In genomic region chr10:71766717-71767419, GRCh38 we compare ENCODE assay signal across 8 cellular contexts. TPM values are rescaled to one million over a fixed set of nuclear protein-coding genes. Genes with fewer than 3 reads are reported as not detected.
DNase-seq lines count a peak whose midpoint lies in the region; ATAC-seq, FAIRE-seq and TF ChIP-seq lines count a peak whose summit lies in the region.

No MANE protein-coding gene starts in this region.

- no peaks in the 10 kb centered on the region for H3K9me3 ChIP-seq in GM12878 (replicated peaks; ENCODE audit: control insufficient read depth, insufficient read depth, low read length)

- TF ChIP-seq POLR2A in GM12878 (IDR thresholded peaks at IDR 0.05; ENCODE audit: low read depth, low read length), result no peak

- H3K9ac ChIP-seq in GM12878 (ENCODE audit: control insufficient read depth, insufficient read depth, low read length), result no peak overlapping the region

- no peak overlapping the region for H3K27ac ChIP-seq in GM12878 (ENCODE audit: control insufficient read depth, insufficient read depth)
- no peak overlapping the region for H3K27ac ChIP-seq in GM23338 (ENCODE audit: low read depth)

- BruUV-seq in GM12878 (replicated peaks; lab: Mats Ljungman, UMichigan), result no TSS peak

- ATAC-seq in GM12878 (peak; percentile 12), GM23338 (no peak)

- POLR2A ChIA-PET in GM12878 (lab: Charles Lee), result interaction anchor here (0.6 to 1.7 kb wide), 9 partner anchors 9 to 448 kb away, joined by 3 to 7 read pairs (median 3); partner anchors contain the start of genes PSAP and SLC29A3

- no peaks in the 10 kb centered on the region for H4K20me1 ChIP-seq in GM12878 (ENCODE audit: control insufficient read depth, insufficient read depth)
- H4K20me1 ChIP-seq in GM23338 (replicated peaks; ENCODE audit: insufficient read depth), result no peaks in the 10 kb centered on the region

- H3K27me3 ChIP-seq in GM12878 (replicated peaks in 1 of 2; ENCODE audit: control insufficient read depth in 2 of 2, insufficient read depth in 2 of 2, low read length in 1 of 2) (no peaks in the 10 kb centered on the region), GM23338 (ENCODE audit: insufficient read depth) (no peaks in the 10 kb centered on the region)

- no peaks in the 10 kb centered on the region for H3K36me3 Mint-ChIP-seq in GM23338 (ENCODE audit: low read depth)

- TF ChIP-seq CTCF in GM12878 (IDR thresholded peaks at IDR 0.05 in 2 of 3, conservative IDR thresholded peaks at IDR 0.05 in 1 of 3; ENCODE audit: control insufficient read depth in 2 of 3, extremely low read depth in 1 of 3, insufficient read depth in 1 of 3, low read depth in 3 of 3, low read length in 3 of 3), result no peak
- no peak for TF ChIP-seq CTCF in GM23338 (conservative IDR thresholded peaks at IDR 0.05; ENCODE audit: low read depth in 2 of 2)

- TF ChIP-seq EP300 in GM12878 (IDR thresholded peaks at IDR 0.05; ENCODE audit: borderline replicate concordance in 1 of 2, control insufficient read depth in 1 of 2, low read depth in 2 of 2, low read length in 2 of 2), result no peak

- SMC1A ChIA-PET in GM12878 (lab: Charles Lee; ENCODE audit: uncharacterized antibody, unreplicated experiment), result interaction anchor here (1.0 to 4.6 kb wide), 8 partner anchors 9 to 129 kb away, joined by 3 to 33 read pairs (median 6); no protein-coding TSS in a partner anchor

- in situ Hi-C loops in GM12878 (cut with MboI), result no loop called here

- DNase-seq in AG08396 (ENCODE audit: low spot score) (peak; percentile 90), HTR-8/SVneo (ENCODE audit: insufficient read length, low spot score) (peak; percentile 88), GM12878 (ENCODE audit: low read depth, low spot score) (no peak), kidney tubule cell (ENCODE audit: low spot score) (peak; percentile 98), stromal cell of bone marrow (ENCODE audit: low read depth) (peak; percentile 67), GM23338 (ENCODE audit: low spot score) (no peak), SHP77 treated with DMSO at 0.1 percent for 48 hours (lab: John Stamatoyannopoulos, UW) (no peak), NOMO-1 (lab: John Stamatoyannopoulos, UW; ENCODE audit: unreplicated experiment in 2 of 2) (no peak)

- no peak for TF ChIP-seq RAD21 in GM12878 (IDR thresholded peaks at IDR 0.05; ENCODE audit: insufficient read depth, low read depth, low read length)

- H3K4me3 Mint-ChIP-seq in GM23338, result no peak overlapping the region

- H3K4me3 ChIP-seq in GM12878 (no peak overlapping the region), GM23338 (no peak overlapping the region)

- H3K4me2 ChIP-seq in GM12878 (ENCODE audit: control insufficient read depth, insufficient read depth) (no peak overlapping the region), GM23338 (no peak overlapping the region)

- no peak overlapping the region for H3K27ac Mint-ChIP-seq in GM23338

- intact Hi-C loops in GM12878 (cut with micrococcal nuclease; ENCODE audit: unreplicated experiment), result no loop called here

- 53% methylated on average over 10 of the region's 10 CpGs for WGBS in GM12878 (ENCODE audit: insufficient coverage, insufficient replicate concordance, low lambda C conversion rate, missing lambda C conversion rate)

- H3K36me3 ChIP-seq in GM12878 (ENCODE audit: control insufficient read depth in 2 of 2, insufficient read depth in 2 of 2, low read length in 1 of 2) (no peaks in the 10 kb centered on the region; a peak in 1 of 4 replicates), GM23338 (ENCODE audit: insufficient read depth) (no peaks in the 10 kb centered on the region)

- H3F3A ChIP-seq in GM23338 (replicated peaks; ENCODE audit: low read depth), result no peaks in the 10 kb centered on the region

- RAD21 ChIA-PET in GM12878 (lab: Charles Lee; ENCODE audit: unreplicated experiment), result interaction anchor here (0.8 to 4.0 kb wide), 7 partner anchors 9 to 130 kb away, joined by 3 to 53 read pairs (median 4); no protein-coding TSS in a partner anchor

- H3K9me3 Mint-ChIP-seq in GM23338, result no peaks in the 10 kb centered on the region; the same call in 2 of the 3 replicates

- H3K79me2 ChIP-seq in GM12878 (ENCODE audit: control insufficient read depth, insufficient read depth, low read length) (peaks cover 15% of the 10 kb centered on the region), GM23338 (replicated peaks; ENCODE audit: insufficient read depth) (no peaks in the 10 kb centered on the region)

- peaks cover 6% of the 10 kb centered on the region for H3K27me3 Mint-ChIP-seq in GM23338 (ENCODE audit: insufficient read depth, low read depth, poor library complexity)

- H3K9me2 ChIP-seq in GM23338 (ENCODE audit: insufficient read depth), result no peaks in the 10 kb centered on the region

- H2AFZ ChIP-seq in GM12878 (ENCODE audit: control insufficient read depth, low read depth, low read length), result no peak overlapping the region
- no peak overlapping the region for H2AFZ ChIP-seq in GM23338

- FAIRE-seq in HTR-8/SVneo (lab: Jason Lieb, UNC), result peak; percentile 97
- no peak for FAIRE-seq in GM12878 (lab: Jason Lieb, UNC)

- H3K4me1 ChIP-seq in GM12878 (ENCODE audit: control insufficient read depth, insufficient read depth, low read length), result peaks cover 32% of the 10 kb centered on the region
- no peaks in the 10 kb centered on the region for H3K4me1 ChIP-seq in GM23338 (ENCODE audit: insufficient read depth)

- CTCF ChIA-PET in GM12878 (lab: Yijun Ruan, JAX), result interaction anchor here (0.9 to 3.8 kb wide), 9 partner anchors 9 to 129 kb away, joined by 3 to 13 read pairs (median 6); no protein-coding TSS in a partner anchor

- H3K4me1 Mint-ChIP-seq in GM23338, result peaks cover 3% of the 10 kb centered on the region; the same call in 2 of the 3 replicates

TF ChIP-seq in GM12878, 131 proteins besides CTCF, POLR2A, EP300 and RAD21 (continues in another document):
- TF ChIP-seq ZNF622 (IDR thresholded peaks at IDR 0.05) (no peak), SMARCA5 (IDR thresholded peaks at IDR 0.05) (no peak)

RNA-seq across cellular contexts. Expression of gene VSIR, which starts 6.5 kb away (rescaled TPM):
- 68.6 and 75.4 TPM in 2 replicates for total RNA-seq in GM12878 (2013; cell fraction: nucleolus; rRNA removed)
- 8.6 and 14.7 TPM in 2 replicates for total RNA-seq in GM12878 (2014; rRNA removed)
- 5.1 and 5.9 TPM in 2 replicates for total RNA-seq in GM12878 (2014; rRNA removed; fragmentation: Illumina TruSeq; extraction: Trizol)
- 12.1 and 12.5 TPM in 2 replicates for total RNA-seq in GM12878 (2021)
- 3.6 TPM for polyA plus RNA-seq in GM12878 (2011; ENCODE audit: low read depth)
- 0.78 and 2.4 TPM in 2 replicates for polyA plus RNA-seq in GM12878 (2011; rRNA removed)
- polyA plus RNA-seq in GM12878 (2011; cell fraction: cytosol; rRNA removed), result 2.7 and 3.3 TPM in 2 replicates
- polyA plus RNA-seq in GM12878 (2011; cell fraction: nucleus; rRNA removed), result 5.1 and 6.0 TPM in 2 replicates
- 9.2 and 12.0 TPM in 2 replicates for polyA plus RNA-seq in GM12878 (2012)
- 0.76 and 6.3 TPM in 2 replicates for polyA plus RNA-seq in GM12878 (2014; fragmentation: Illumina TruSeq; extraction: Trizol)
- polyA plus RNA-seq in GM12878 (2014; fragmentation: Nextera tagmentation; extraction: Ambion mirVana), result under 1 TPM; 0.19 to 0.24 TPM
- polyA plus RNA-seq in GM12878 (2014; rRNA removed), result 8.5 and 10.4 TPM in 2 replicates
- polyA plus RNA-seq in GM12878 (2016; fragmentation: Nextera tagmentation; extraction: Ambion mirVana), result 1 to 10 TPM; 7.0 to 9.2 TPM
- 2.6 and 5.9 TPM in 2 replicates for polyA minus RNA-seq in GM12878 (2011; rRNA and poly(A)+ RNA removed)
- polyA minus RNA-seq in GM12878 (2011; cell fraction: cytosol; rRNA and poly(A)+ RNA removed), result 0.67 and 0.94 TPM in 2 replicates
- polyA minus RNA-seq in GM12878 (2011; cell fraction: nucleus; rRNA and poly(A)+ RNA removed), result 4.0 and 4.9 TPM in 2 replicates
- 0.04 and 0.10 TPM in 2 replicates for total RNA-seq in GM23338 (2014; rRNA removed; shearing (Covaris generic))
- 0.74 TPM in 1 of 2 replicates, not detected in the other for polyA plus RNA-seq in GM23338 (2016; fragmentation: Nextera tagmentation; extraction: Ambion mirVana)

RNA-seq across cellular contexts. Expression of gene C10orf105, which starts 47.3 kb away (rescaled TPM):
- total RNA-seq in GM12878 (2013; cell fraction: nucleolus; rRNA removed), result not detected in 2 replicates
- total RNA-seq in GM12878 (2014; rRNA removed), result 0.11 TPM in 1 of 2 replicates, not detected in the other
- total RNA-seq in GM12878 (2014; rRNA removed; fragmentation: Illumina TruSeq; extraction: Trizol), result not detected in 2 replicates
- 0.03 and 0.05 TPM in 2 replicates for total RNA-seq in GM12878 (2021)
- polyA plus RNA-seq in GM12878 (2011; ENCODE audit: low read depth), result not detected
- polyA plus RNA-seq in GM12878 (2011; rRNA removed), result not detected in 2 replicates
- not detected in 2 replicates for polyA plus RNA-seq in GM12878 (2011; cell fraction: cytosol; rRNA removed)
- not detected in 2 replicates for polyA plus RNA-seq in GM12878 (2011; cell fraction: nucleus; rRNA removed)
- polyA plus RNA-seq in GM12878 (2012), result 0.03 and 0.04 TPM in 2 replicates
- polyA plus RNA-seq in GM12878 (2014; fragmentation: Illumina TruSeq; extraction: Trizol), result 0.04 and 0.06 TPM in 2 replicates
- not detected for polyA plus RNA-seq in GM12878 (2014; fragmentation: Nextera tagmentation; extraction: Ambion mirVana)
- polyA plus RNA-seq in GM12878 (2014; rRNA removed), result 0.06 and 0.18 TPM in 2 replicates
- polyA plus RNA-seq in GM12878 (2016; fragmentation: Nextera tagmentation; extraction: Ambion mirVana), result not detected
- polyA minus RNA-seq in GM12878 (2011; rRNA and poly(A)+ RNA removed), result not detected in 2 replicates
- polyA minus RNA-seq in GM12878 (2011; cell fraction: cytosol; rRNA and poly(A)+ RNA removed), result not detected in 2 replicates
- not detected in 2 replicates for polyA minus RNA-seq in GM12878 (2011; cell fraction: nucleus; rRNA and poly(A)+ RNA removed)
- 0.17 and 0.19 TPM in 2 replicates for total RNA-seq in GM23338 (2014; rRNA removed; shearing (Covaris generic))
- polyA plus RNA-seq in GM23338 (2016; fragmentation: Nextera tagmentation; extraction: Ambion mirVana), result 0.15 and 0.19 TPM in 2 replicates

Comparison
In these comparisons a context has a peak if more than half of its experiments do, and no peak if none do; other contexts are left out.
1. DNase-seq: peak in AG08396 (single experiment), HTR-8/SVneo (single experiment), kidney tubule cell (single experiment) and stromal cell of bone marrow (single experiment); none in GM12878 (single experiment), GM23338 (single experiment), SHP77 treated with DMSO at 0.1 percent for 48 hours (single experiment) and NOMO-1 (0 of 2).